ENCODE assay signal across 25 cellular contexts in genomic region chr5:61207884-61208283, GRCh38. TPM values are rescaled to one million over a fixed set of nuclear protein-coding genes. Genes with fewer than 3 reads are reported as not detected.
DNase-seq lines count a peak whose midpoint lies in the region; ATAC-seq, FAIRE-seq and TF ChIP-seq lines count a peak whose summit lies in the region.
"Had no signal": no experiment of that assay in that cellular context is flagged by ENCODE, and none has a peak within 500 bp of the region (broad histone marks: within the 10 kb centered on the region; RNA-seq: fewer than 3 reads in every experiment).

No MANE protein-coding gene starts in this region.

- no peak overlapping the region for H3K4me2 ChIP-seq in keratinocyte (ENCODE audit: control insufficient read depth, extremely low read depth, insufficient read depth, low read depth, low read length)
- H3K4me2 ChIP-seq: A549; BLaER1 treated with 17β-estradiol and CSF1 and Interleukin-3, amounts not matched to agents 10 nM and 100 nM had no signal

- H3K27me3 ChIP-seq in bronchial epithelial cell (ENCODE audit: control insufficient read depth, insufficient read depth, low read length) (no peaks in the 10 kb centered on the region), keratinocyte (ENCODE audit: control insufficient read depth, extremely low read depth, insufficient read depth, low read length) (no peaks in the 10 kb centered on the region)
- H3K27me3 ChIP-seq: BE2C; BLaER1 treated with 17β-estradiol and CSF1 and Interleukin-3, amounts not matched to agents 10 nM and 100 nM had no signal

- TF ChIP-seq CTCF in RWPE1 (conservative IDR thresholded peaks at IDR 0.05; ENCODE audit: low read depth) (no peak), bronchial epithelial cell (IDR thresholded peaks at IDR 0.05; ENCODE audit: insufficient read depth, low read length, severe bottlenecking) (no peak), keratinocyte (optimal IDR thresholded peaks at IDR 0.05 in 1 of 3, IDR thresholded peaks at IDR 0.05 in 1 of 3, conservative IDR thresholded peaks at IDR 0.05 in 1 of 3; ENCODE audit: extremely low read depth in 1 of 3, insufficient read depth in 2 of 3, low read length in 3 of 3) (no peak)

- H3K36me3 ChIP-seq in bronchial epithelial cell (ENCODE audit: control insufficient read depth, insufficient read depth, low read length) = no peaks in the 10 kb centered on the region
- no peaks in the 10 kb centered on the region for H3K36me3 ChIP-seq in keratinocyte (ENCODE audit: control insufficient read depth in 2 of 2, extremely low read depth in 1 of 2, insufficient read depth in 2 of 2, low read length in 2 of 2)
- H3K36me3 ChIP-seq: BE2C; BLaER1 treated with 17β-estradiol and CSF1 and Interleukin-3, amounts not matched to agents 10 nM and 100 nM had no signal

- H4K20me1 ChIP-seq in keratinocyte (ENCODE audit: control insufficient read depth, extremely low read depth, insufficient read depth, low read length) = no peaks in the 10 kb centered on the region
- H4K20me1 ChIP-seq: BLaER1 treated with 17β-estradiol and CSF1 and Interleukin-3, amounts not matched to agents 10 nM and 100 nM had no signal

- CTCF ChIA-PET in RWPE1 (lab: Yijun Ruan, JAX) = no interaction called here

- dilution Hi-C loops in keratinocyte (cut with MboI; ENCODE audit: extremely low pct_ligation_motif_present, low sequenced_read_pairs) = no loop called here

- ATAC-seq in GM21529 (IDR thresholded peaks at IDR 0.05; ENCODE audit: unreplicated experiment) = no peak
- ATAC-seq: A549 had no signal

- no peak overlapping the region for H3K9ac ChIP-seq in keratinocyte (ENCODE audit: control insufficient read depth, extremely low read depth, insufficient read depth, low read length)
- H3K9ac ChIP-seq: BLaER1 treated with 17β-estradiol and CSF1 and Interleukin-3, amounts not matched to agents 10 nM and 100 nM; GM23248 had no signal

- peaks cover 2% of the 10 kb centered on the region for H3K9me3 ChIP-seq in keratinocyte (ENCODE audit: control insufficient read depth, low read depth, low read length)
- H3K9me3 ChIP-seq: BE2C had no signal

- H3K27ac ChIP-seq in RWPE1 = no peak overlapping the region
- H3K27ac ChIP-seq in keratinocyte (ENCODE audit: control insufficient read depth, insufficient read depth, low read length) = no peak overlapping the region
- H3K27ac ChIP-seq: A549; BLaER1 treated with 17β-estradiol and CSF1 and Interleukin-3, amounts not matched to agents 10 nM and 100 nM; GM23248 had no signal

- no peak overlapping the region for H3K4me3 ChIP-seq in bronchial epithelial cell (ENCODE audit: low read depth, low read length)
- H3K4me3 ChIP-seq in keratinocyte (ENCODE audit: control insufficient read depth in 2 of 3, extremely low read depth in 1 of 3, insufficient read depth in 2 of 3, low read depth in 1 of 3, low read length in 3 of 3) = no peak overlapping the region
- H3K4me3 ChIP-seq: A549; BLaER1 treated with 17β-estradiol and CSF1 and Interleukin-3, amounts not matched to agents 10 nM and 100 nM; GM23248 had no signal

- no peaks in the 10 kb centered on the region for H3K4me1 ChIP-seq in keratinocyte (ENCODE audit: control insufficient read depth, extremely low read depth, insufficient read depth, low read length)
- H3K4me1 ChIP-seq: A549, BE2C had no signal

- FAIRE-seq in bronchial epithelial cell (lab: Jason Lieb, UNC) = no peak
- peak; percentile 67 for FAIRE-seq in keratinocyte (lab: Jason Lieb, UNC)
- FAIRE-seq: A549, D721Med, GM12891, GM18507, H1 had no signal

- H2AFZ ChIP-seq in keratinocyte (ENCODE audit: control insufficient read depth, low read length) = no peak overlapping the region
- H2AFZ ChIP-seq: GM23248 had no signal

- POLR2A ChIA-PET in RWPE1 (lab: Yijun Ruan, JAX; ENCODE audit: low non-redundant PET) = no interaction called here

- H3K9me1 ChIP-seq in keratinocyte (ENCODE audit: control insufficient read depth, extremely low read depth, insufficient read depth, low read length) = no peaks in the 10 kb centered on the region

- no peaks in the 10 kb centered on the region for H3K79me2 ChIP-seq in keratinocyte (ENCODE audit: control insufficient read depth, insufficient read depth, low read length)

- peak; percentile 17 for DNase-seq in RWPE1 (ENCODE audit: low spot score)
- peak; percentile 53 for DNase-seq in bronchial epithelial cell (ENCODE audit: low read depth)
- DNase-seq in keratinocyte (ENCODE audit: low read depth, low spot score) = no peak
- no peak for DNase-seq in HuH-7 (ENCODE audit: low spot score)
- no peak for DNase-seq in dedifferentiated amniotic fluid mesenchymal stem cell (ENCODE audit: extremely low spot score)
- DNase-seq: 8988T; ACHN; AML-193; BE2C; CD4-positive, alpha-beta T cell; CD8-positive, alpha-beta memory T cell; DMS 273 treated with DMSO at 0.1 percent for 48 hours; DMS79; EL; GDM1; GM23248; H7; HCEC 1CT had no signal

RNA-seq across cellular contexts. Expression of gene SMIM15, which starts 45.6 kb away (rescaled TPM):
- total RNA-seq in bronchial epithelial cell = 104 and 110 TPM in 2 replicates
- 31.0 to 60.1 TPM (median 54.3 TPM) in 3 replicates for polyA plus RNA-seq in keratinocyte
- polyA plus RNA-seq in keratinocyte (2011; ENCODE audit: low read depth) = 75.5 TPM
- polyA plus RNA-seq in keratinocyte (2011; cell fraction: cytosol; rRNA removed) = 49.6 and 88.4 TPM in 2 replicates
- 25.1 and 33.0 TPM in 2 replicates for polyA plus RNA-seq in keratinocyte (2011; cell fraction: nucleus; rRNA removed)
- 35.7 and 52.0 TPM in 2 replicates for polyA plus RNA-seq in keratinocyte (2012; ENCODE audit: low replicate concordance)
- 20.1 to 54.2 TPM (median 21.6 TPM) in 3 replicates for polyA minus RNA-seq in keratinocyte
- 31.5 TPM for polyA minus RNA-seq in keratinocyte (2011; cell fraction: cytosol; rRNA and poly(A)+ RNA removed)
- polyA minus RNA-seq in keratinocyte (2011; cell fraction: nucleus; rRNA and poly(A)+ RNA removed) = 8.5 and 20.5 TPM in 2 replicates

Comparison
In these comparisons a context has a peak if more than half of its experiments do, and no peak if none do; other contexts are left out.
1. DNase-seq: peak in RWPE1 (single experiment) and bronchial epithelial cell (single experiment); none in keratinocyte (single experiment), HuH-7 (single experiment) and dedifferentiated amniotic fluid mesenchymal stem cell (single experiment).